In the genomic region with DNA sequence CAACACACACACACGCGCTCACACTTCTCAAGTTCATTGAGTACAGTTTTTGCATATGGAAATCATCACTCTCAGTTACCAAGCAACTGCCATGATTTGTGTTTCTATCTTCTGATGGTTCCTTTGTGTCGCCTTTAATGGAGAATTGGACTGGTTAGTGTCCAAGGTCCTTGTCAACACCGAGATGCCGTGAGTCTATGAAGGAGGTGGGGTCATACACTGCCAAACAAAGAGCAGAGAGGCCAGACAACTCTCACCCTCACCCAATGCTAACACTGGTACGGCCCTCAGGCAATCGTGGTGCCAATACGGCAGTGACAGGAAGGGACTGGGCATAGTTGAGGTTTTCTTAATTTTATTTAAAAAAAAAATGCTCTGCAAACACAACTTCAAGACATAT, we compare ENCODE assay signal across 1 cellular context.
TF ChIP-seq lines count a peak whose summit lies in the region.

No MANE protein-coding gene starts in this region.

TF ChIP-seq in A549, 52 proteins besides CTCF, POLR2A, EP300 and RAD21:
- TF ChIP-seq NR3C1 (IDR thresholded peaks at IDR 0.05): no peak
- TF ChIP-seq TP53 (CRISPR knock-in tag; IDR thresholded peaks at IDR 0.05): no peak
- TF ChIP-seq HOXB13 (CRISPR knock-in tag; IDR thresholded peaks at IDR 0.05; ENCODE audit: low read depth): no peak
- no peak for TF ChIP-seq CBX2 (IDR thresholded peaks at IDR 0.05; ENCODE audit: borderline replicate concordance, low read depth)
- no peak for TF ChIP-seq HOXA7 (CRISPR knock-in tag; IDR thresholded peaks at IDR 0.05)
- TF ChIP-seq USF2 (IDR thresholded peaks at IDR 0.05): no peak
- TF ChIP-seq, protein P1, sequence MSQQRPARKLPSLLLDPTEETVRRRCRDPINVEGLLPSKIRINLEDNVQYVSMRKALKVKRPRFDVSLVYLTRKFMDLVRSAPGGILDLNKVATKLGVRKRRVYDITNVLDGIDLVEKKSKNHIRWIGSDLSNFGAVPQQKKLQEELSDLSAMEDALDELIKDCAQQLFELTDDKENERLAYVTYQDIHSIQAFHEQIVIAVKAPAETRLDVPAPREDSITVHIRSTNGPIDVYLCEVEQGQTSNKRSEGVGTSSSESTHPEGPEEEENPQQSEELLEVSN (IDR thresholded peaks at IDR 0.05; ENCODE audit: borderline replicate concordance, low read depth): no peak
- TF ChIP-seq MAX (IDR thresholded peaks at IDR 0.05): no peak
- TF ChIP-seq RARB (CRISPR knock-in tag; IDR thresholded peaks at IDR 0.05): no peak
- TF ChIP-seq GATA3 (IDR thresholded peaks at IDR 0.05; ENCODE audit: borderline replicate concordance): no peak
- no peak for TF ChIP-seq POLR2AphosphoS2 (conservative IDR thresholded peaks at IDR 0.05; ENCODE audit: low read length)
- TF ChIP-seq KDM1A (IDR thresholded peaks at IDR 0.05; ENCODE audit: low read depth): no peak
- no peak for TF ChIP-seq HDAC2 (IDR thresholded peaks at IDR 0.05)
- no peak for TF ChIP-seq MAZ (IDR thresholded peaks at IDR 0.05; ENCODE audit: borderline replicate concordance, low read depth, low read length)
TF ChIP-seq in A549: peak in this region for 0.
